ENCODE assay signal across 24 cellular contexts in the genomic region with DNA sequence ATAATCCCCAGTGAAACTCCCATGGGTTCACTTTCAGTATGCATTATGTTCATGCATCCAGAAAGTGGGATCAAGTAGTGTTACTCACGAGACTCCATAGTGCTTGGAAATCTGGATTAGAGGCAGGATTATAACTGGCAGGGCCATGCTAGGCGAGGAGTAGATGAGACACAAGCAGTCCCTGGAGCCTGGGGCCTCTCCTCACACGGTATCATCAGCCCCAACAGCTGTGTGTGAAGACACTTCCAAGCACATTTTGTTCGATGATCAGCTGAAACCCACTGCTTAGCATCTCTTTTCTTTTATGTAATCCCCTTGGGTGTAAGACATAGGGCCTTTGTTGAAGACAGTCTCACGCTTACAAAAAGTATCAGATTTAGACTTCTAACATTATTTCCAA.
"Had no signal": no experiment of that assay in that cellular context is flagged by ENCODE, and none has a peak within 500 bp of the region (broad histone marks: within the 10 kb centered on the region; RNA-seq: fewer than 3 reads in every experiment).

No MANE protein-coding gene starts in this region.

- H3K9me3 ChIP-seq: esophagus squamous epithelium, lower lobe of right lung, ovary, psoas muscle, spleen, thoracic aorta, tibial nerve, upper lobe of left lung had no signal

- H3K27me3 ChIP-seq: esophagus squamous epithelium, ovary, tibial nerve, upper lobe of left lung had no signal

- ATAC-seq: effector memory CD8-positive, alpha-beta T cell; left ventricle myocardium superior; lower lobe of right lung; naive thymus-derived CD8-positive, alpha-beta T cell; psoas muscle; right cardiac atrium; stimulated activated naive B cell treated with anti-CD40 and anti-IgM and Interleukin-4, amounts not matched to agents 10 μg/mL and 1 μg/mL and 100 μg/mL, for 72 hours had no signal

- H3K27ac ChIP-seq: esophagus squamous epithelium, lower lobe of right lung, ovary, psoas muscle, skin epidermis, spleen, thoracic aorta, tibial nerve, upper lobe of left lung had no signal

- H3K36me3 ChIP-seq: esophagus squamous epithelium, lower lobe of right lung, ovary, spleen, thoracic aorta, tibial nerve, upper lobe of left lung had no signal

- DNase-seq: cortex of kidney; effector memory CD8-positive, alpha-beta T cell; erythroblast; esophagus squamous epithelium; head of caudate nucleus; left ventricle myocardium superior; lower lobe of right lung; naive thymus-derived CD8-positive, alpha-beta T cell; nephron progenitor cell; nucleus accumbens; ovary; posterior cingulate gyrus; psoas muscle; right cardiac atrium; spleen; stimulated activated naive B cell treated with anti-CD40 and anti-IgM and Interleukin-4, amounts not matched to agents 10 μg/mL and 1 μg/mL and 100 μg/mL, for 72 hours; upper lobe of left lung had no signal

- H3K4me3 ChIP-seq: esophagus squamous epithelium, lower lobe of right lung, ovary, psoas muscle, skin epidermis, spleen, thoracic aorta, tibial nerve, upper lobe of left lung had no signal

- FAIRE-seq: endometrium, frontal cortex, keratinocyte, urothelium cell line had no signal

- H3K4me1 ChIP-seq: lower lobe of right lung, psoas muscle, spleen, tibial nerve, upper lobe of left lung had no signal
